Comparison of ENCODE assay signal across 6 cellular contexts in the genomic region with DNA sequence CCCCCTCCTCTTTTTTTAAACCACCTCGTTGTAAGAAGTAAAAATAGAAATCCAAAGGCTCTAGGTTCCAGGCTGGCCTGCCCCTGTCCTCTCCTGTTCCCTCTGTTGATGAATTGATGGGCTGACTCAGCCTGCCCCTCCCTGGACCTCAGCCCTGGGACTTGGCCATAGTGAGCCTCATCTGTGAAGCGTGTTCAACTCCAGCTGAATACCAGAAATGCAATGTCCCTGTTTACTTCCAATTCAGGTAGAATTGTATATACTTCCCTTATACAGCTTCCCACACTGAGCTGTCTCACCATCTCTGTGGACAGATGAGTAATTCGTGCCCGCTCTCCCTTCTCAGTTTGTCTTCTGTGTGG.
DNase-seq lines count a peak whose midpoint lies in the region; ATAC-seq, FAIRE-seq and TF ChIP-seq lines count a peak whose summit lies in the region.
"Not testable (repeated sequence)": the region's sequence is repeated elsewhere in the genome, so short reads cannot be mapped to it uniquely, and the experiment has no call there.

No MANE protein-coding gene starts in this region.

- peaks cover 20% of the 10 kb centered on the region for H3K4me1 Mint-ChIP-seq in dendritic cell treated with granulocyte-macrophage colony-stimulating factor and Interleukin-4, amounts not matched to agents 40 ng/mL and 50 ng/mL, for 4 days (ENCODE audit: low read depth)

- H3K4me2 ChIP-seq in fibroblast of lung (ENCODE audit: extremely low read depth, insufficient read depth, low read length): not testable (repeated sequence)

- H2AFZ ChIP-seq in fibroblast of lung (ENCODE audit: low read length): not testable (repeated sequence)

- DNase-seq in MG63 (peak; percentile 59), fibroblast of lung (ENCODE audit: low read depth in 2 of 2) (peak; percentile 9 to 48), right atrium auricular region (ENCODE audit: low spot score) (peak; percentile 67)
- DNase-seq in RCC 7860 (ENCODE audit: low spot score); sciatic nerve (ENCODE audit: low spot score): not testable (repeated sequence)

- not testable (repeated sequence) for H3K9ac ChIP-seq in fibroblast of lung (ENCODE audit: insufficient read depth, low read length)

- not testable (repeated sequence) for H4K20me1 ChIP-seq in fibroblast of lung (ENCODE audit: control insufficient read depth, extremely low read depth, insufficient read depth, low read length)

- H3K4me1 ChIP-seq in fibroblast of lung (ENCODE audit: control insufficient read depth, extremely low read depth, insufficient read depth, low read length); right atrium auricular region: not testable (repeated sequence)

- not testable (repeated sequence) for H3K27me3 ChIP-seq in MG63, right atrium auricular region
- H3K27me3 ChIP-seq in fibroblast of lung (ENCODE audit: control insufficient read depth, insufficient read depth, low read length): peaks cover 16% of the 10 kb centered on the region

- ATAC-seq in sciatic nerve: peak; percentile 42

- H3K27ac Mint-ChIP-seq in dendritic cell treated with granulocyte-macrophage colony-stimulating factor and Interleukin-4, amounts not matched to agents 40 ng/mL and 50 ng/mL, for 4 days: peak overlapping the region; percentile 14

- TF ChIP-seq CTCF in fibroblast of lung (conservative IDR thresholded peaks at IDR 0.05 in 1 of 2, IDR thresholded peaks at IDR 0.05 in 1 of 2; ENCODE audit: low read depth in 1 of 2, low read length in 2 of 2); right atrium auricular region (IDR thresholded peaks at IDR 0.05): not testable (repeated sequence)

- H3K36me3 Mint-ChIP-seq in dendritic cell treated with granulocyte-macrophage colony-stimulating factor and Interleukin-4, amounts not matched to agents 40 ng/mL and 50 ng/mL, for 4 days (ENCODE audit: low read depth): not testable (repeated sequence)

- H3K4me3 Mint-ChIP-seq in dendritic cell treated with granulocyte-macrophage colony-stimulating factor and Interleukin-4, amounts not matched to agents 40 ng/mL and 50 ng/mL, for 4 days: not testable (repeated sequence)

- H3K27ac ChIP-seq in fibroblast of lung (ENCODE audit: insufficient read depth, low read length); right atrium auricular region: not testable (repeated sequence)

- H3K79me2 ChIP-seq in fibroblast of lung (ENCODE audit: control insufficient read depth, insufficient read depth, low read length): not testable (repeated sequence)

- intact Hi-C loops in dendritic cell treated with granulocyte-macrophage colony-stimulating factor and Interleukin-4, amounts not matched to agents 40 ng/mL and 50 ng/mL, for 4 days (cut with micrococcal nuclease); sciatic nerve (cut with DNase I): not testable (repeated sequence)

- H3K4me3 ChIP-seq in MG63; fibroblast of lung (replicated peaks in 1 of 4; ENCODE audit: control extremely low read depth in 1 of 4, insufficient read depth in 1 of 4, low read depth in 3 of 4, low read length in 4 of 4); right atrium auricular region: not testable (repeated sequence)

- not testable (repeated sequence) for H3K9me3 ChIP-seq in MG63; fibroblast of lung (ENCODE audit: control insufficient read depth, insufficient read depth, low read depth, low read length); right atrium auricular region

- H3K9me3 Mint-ChIP-seq in dendritic cell treated with granulocyte-macrophage colony-stimulating factor and Interleukin-4, amounts not matched to agents 40 ng/mL and 50 ng/mL, for 4 days: not testable (repeated sequence)

- peak; percentile 23 for FAIRE-seq in RCC 7860 (lab: Jason Lieb, UNC)

- H3K27me3 Mint-ChIP-seq in dendritic cell treated with granulocyte-macrophage colony-stimulating factor and Interleukin-4, amounts not matched to agents 40 ng/mL and 50 ng/mL, for 4 days: peaks cover 36% of the 10 kb centered on the region

- not testable (repeated sequence) for H3K36me3 ChIP-seq in MG63; fibroblast of lung (ENCODE audit: control insufficient read depth, insufficient read depth, low read length); right atrium auricular region
